1 cellular context compared by ENCODE assay signal in the genomic region with DNA sequence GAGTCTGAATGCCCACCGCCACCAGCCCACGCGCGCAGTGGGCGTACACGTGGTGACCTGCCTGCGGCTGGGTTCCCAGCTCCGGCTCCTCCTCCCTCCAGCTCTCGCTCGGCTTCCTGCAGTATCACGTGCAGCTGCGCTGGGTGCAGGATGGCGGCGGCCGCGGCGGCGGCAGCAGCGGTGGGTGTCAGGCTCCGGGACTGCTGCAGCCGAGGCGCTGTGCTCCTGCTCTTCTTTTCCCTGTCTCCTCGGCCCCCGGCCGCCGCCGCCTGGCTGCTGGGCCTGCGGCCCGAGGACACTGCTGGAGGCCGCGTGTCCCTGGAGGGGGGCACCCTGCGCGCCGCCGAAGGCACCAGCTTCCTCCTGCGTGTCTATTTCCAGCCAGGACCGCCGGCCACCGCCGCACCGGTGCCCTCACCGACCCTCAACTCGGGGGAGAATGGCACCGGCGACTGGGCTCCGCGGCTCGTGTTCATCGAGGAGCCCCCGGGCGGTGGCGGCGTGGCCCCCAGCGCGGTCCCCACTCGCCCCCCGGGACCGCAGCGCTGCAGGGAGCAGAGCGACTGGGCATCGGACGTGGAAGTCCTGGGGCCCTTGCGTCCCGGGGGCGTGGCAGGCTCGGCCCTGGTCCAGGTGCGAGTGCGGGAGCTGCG.
TF ChIP-seq lines count a peak whose summit lies in the region.

CNNM1 (plus strand) TSS at position 119 of the 653 bp plus-strand sequence; CDS start at position 151, 32 bp downstream.

TF ChIP-seq in GM23338, 12 proteins besides CTCF, POLR2A, EP300 and RAD21 (continued from another document):
- TF ChIP-seq ZNF462 (CRISPR knock-in tag; IDR thresholded peaks at IDR 0.05) (no peak), NANOG (IDR thresholded peaks at IDR 0.05; ENCODE audit: borderline replicate concordance) (no peak), ZNF331 (CRISPR knock-in tag; IDR thresholded peaks at IDR 0.05; ENCODE audit: low read depth) (no peak), POLR2AphosphoS5 (IDR thresholded peaks at IDR 0.05; ENCODE audit: low read depth) (no peak)
